1 cellular context compared by ENCODE assay signal in the genomic region with DNA sequence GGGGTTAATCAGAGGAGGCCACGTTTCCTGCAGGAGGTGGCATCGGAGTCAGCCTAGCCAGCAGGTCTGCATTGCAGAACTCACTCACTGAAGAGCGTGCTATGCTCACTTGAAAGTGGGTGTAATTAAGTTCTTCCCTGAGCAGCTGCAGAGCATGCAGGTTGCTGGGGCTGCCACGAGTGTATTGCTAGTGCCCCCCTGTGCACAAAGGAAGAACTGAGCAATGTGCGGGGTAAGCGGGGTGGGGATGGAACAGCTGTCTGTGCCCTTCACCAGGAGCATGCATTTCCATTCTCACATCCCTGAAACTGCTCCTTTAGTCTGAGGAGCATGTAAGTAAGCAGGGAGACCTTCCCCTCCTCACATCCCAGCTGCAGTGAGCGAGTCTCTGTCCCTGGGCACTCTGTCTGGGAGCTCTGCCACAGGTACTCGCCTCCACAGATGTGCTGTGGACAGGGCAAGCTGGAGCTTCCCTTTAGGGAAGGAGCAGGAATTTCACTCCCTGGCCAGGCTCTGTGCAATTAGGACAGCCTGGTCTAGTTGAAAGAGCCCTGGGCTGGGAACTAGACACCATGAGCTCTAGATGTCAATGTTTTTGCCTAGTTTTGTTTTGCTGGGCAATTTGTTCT.
TF ChIP-seq lines count a peak whose summit lies in the region.

No MANE protein-coding gene starts in this region.

TF ChIP-seq in GM12878, 131 proteins besides CTCF, POLR2A, EP300 and RAD21 (continued from another document):
- TF ChIP-seq, protein P1, sequence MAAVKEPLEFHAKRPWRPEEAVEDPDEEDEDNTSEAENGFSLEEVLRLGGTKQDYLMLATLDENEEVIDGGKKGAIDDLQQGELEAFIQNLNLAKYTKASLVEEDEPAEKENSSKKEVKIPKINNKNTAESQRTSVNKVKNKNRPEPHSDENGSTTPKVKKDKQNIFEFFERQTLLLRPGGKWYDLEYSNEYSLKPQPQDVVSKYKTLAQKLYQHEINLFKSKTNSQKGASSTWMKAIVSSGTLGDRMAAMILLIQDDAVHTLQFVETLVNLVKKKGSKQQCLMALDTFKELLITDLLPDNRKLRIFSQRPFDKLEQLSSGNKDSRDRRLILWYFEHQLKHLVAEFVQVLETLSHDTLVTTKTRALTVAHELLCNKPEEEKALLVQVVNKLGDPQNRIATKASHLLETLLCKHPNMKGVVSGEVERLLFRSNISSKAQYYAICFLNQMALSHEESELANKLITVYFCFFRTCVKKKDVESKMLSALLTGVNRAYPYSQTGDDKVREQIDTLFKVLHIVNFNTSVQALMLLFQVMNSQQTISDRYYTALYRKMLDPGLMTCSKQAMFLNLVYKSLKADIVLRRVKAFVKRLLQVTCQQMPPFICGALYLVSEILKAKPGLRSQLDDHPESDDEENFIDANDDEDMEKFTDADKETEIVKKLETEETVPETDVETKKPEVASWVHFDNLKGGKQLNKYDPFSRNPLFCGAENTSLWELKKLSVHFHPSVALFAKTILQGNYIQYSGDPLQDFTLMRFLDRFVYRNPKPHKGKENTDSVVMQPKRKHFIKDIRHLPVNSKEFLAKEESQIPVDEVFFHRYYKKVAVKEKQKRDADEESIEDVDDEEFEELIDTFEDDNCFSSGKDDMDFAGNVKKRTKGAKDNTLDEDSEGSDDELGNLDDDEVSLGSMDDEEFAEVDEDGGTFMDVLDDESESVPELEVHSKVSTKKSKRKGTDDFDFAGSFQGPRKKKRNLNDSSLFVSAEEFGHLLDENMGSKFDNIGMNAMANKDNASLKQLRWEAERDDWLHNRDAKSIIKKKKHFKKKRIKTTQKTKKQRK (IDR thresholded peaks at IDR 0.05; ENCODE audit: low read depth, low read length), result no peak
- peak; percentile 48; the same call in 1 of the 2 replicates for TF ChIP-seq YY1 (IDR thresholded peaks at IDR 0.05; ENCODE audit: low read depth, low read length)
- 0 out of 2 replicates have a peak, but pooled peaks have one; percentile 14 for TF ChIP-seq TARDBP (IDR thresholded peaks at IDR 0.05; ENCODE audit: borderline replicate concordance)
- TF ChIP-seq TCF12 (IDR thresholded peaks at IDR 0.05; ENCODE audit: low read depth, low read length), result peak; percentile 81
- 0 out of 2 replicates have a peak, but pooled peaks have one; percentile 44 for TF ChIP-seq TCF3 (IDR thresholded peaks at IDR 0.05; ENCODE audit: borderline replicate concordance, insufficient read depth, low read depth, low read length)
- TF ChIP-seq POU2F2 (IDR thresholded peaks at IDR 0.05; ENCODE audit: borderline replicate concordance, low read depth, low read length), result 0 out of 3 replicates have a peak, but pooled peaks have one; percentile 62
- no peak for TF ChIP-seq ZBTB33 (IDR thresholded peaks at IDR 0.05)
- no peak for TF ChIP-seq RAD51 (IDR thresholded peaks at IDR 0.05)
- TF ChIP-seq, protein P2, sequence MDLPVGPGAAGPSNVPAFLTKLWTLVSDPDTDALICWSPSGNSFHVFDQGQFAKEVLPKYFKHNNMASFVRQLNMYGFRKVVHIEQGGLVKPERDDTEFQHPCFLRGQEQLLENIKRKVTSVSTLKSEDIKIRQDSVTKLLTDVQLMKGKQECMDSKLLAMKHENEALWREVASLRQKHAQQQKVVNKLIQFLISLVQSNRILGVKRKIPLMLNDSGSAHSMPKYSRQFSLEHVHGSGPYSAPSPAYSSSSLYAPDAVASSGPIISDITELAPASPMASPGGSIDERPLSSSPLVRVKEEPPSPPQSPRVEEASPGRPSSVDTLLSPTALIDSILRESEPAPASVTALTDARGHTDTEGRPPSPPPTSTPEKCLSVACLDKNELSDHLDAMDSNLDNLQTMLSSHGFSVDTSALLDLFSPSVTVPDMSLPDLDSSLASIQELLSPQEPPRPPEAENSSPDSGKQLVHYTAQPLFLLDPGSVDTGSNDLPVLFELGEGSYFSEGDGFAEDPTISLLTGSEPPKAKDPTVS (IDR thresholded peaks at IDR 0.05; ENCODE audit: low read depth, low read length), result no peak
- no peak for TF ChIP-seq RFX5 (IDR thresholded peaks at IDR 0.05; ENCODE audit: low read depth, low read length)
- peak; percentile 96 for TF ChIP-seq SMC3 (IDR thresholded peaks at IDR 0.05; ENCODE audit: borderline replicate concordance, low read length)
- no peak for TF ChIP-seq ZNF24 (IDR thresholded peaks at IDR 0.05)
